ENCODE assay signal across 14 cellular contexts in genomic region chr11:69156673-69157155, GRCh38. TPM values are rescaled to one million over a fixed set of nuclear protein-coding genes. Genes with fewer than 3 reads are reported as not detected.
A peak's percentile ranks its signal among the peaks of the same experiment; 100 is the strongest.
DNase-seq lines count a peak whose midpoint lies in the region; ATAC-seq, FAIRE-seq and TF ChIP-seq lines count a peak whose summit lies in the region.
"Had no signal": no experiment of that assay in that cellular context is flagged by ENCODE, and none has a peak within 500 bp of the region (broad histone marks: within the 10 kb centered on the region; RNA-seq: fewer than 3 reads in every experiment).

No MANE protein-coding gene starts in this region.

- H3K9me3 ChIP-seq in BE2C, result no peaks in the 10 kb centered on the region
- H3K9me3 ChIP-seq in esophagus squamous epithelium, result no peaks in the 10 kb centered on the region
- H3K9me3 ChIP-seq in pancreas, result no peaks in the 10 kb centered on the region
- no peaks in the 10 kb centered on the region for H3K9me3 ChIP-seq in thyroid gland
- H3K9me3 ChIP-seq: Peyer's patch had no signal

- no peak for TF ChIP-seq POLR2A in esophagus squamous epithelium (IDR thresholded peaks at IDR 0.05)
- TF ChIP-seq POLR2A in thyroid gland (IDR thresholded peaks at IDR 0.05), result no peak

- TF ChIP-seq CTCF in BE2C (IDR thresholded peaks at IDR 0.05; ENCODE audit: low read depth, low read length), result no peak
- no peak for TF ChIP-seq CTCF in esophagus squamous epithelium (IDR thresholded peaks at IDR 0.05)
- TF ChIP-seq CTCF in pancreas (IDR thresholded peaks at IDR 0.05), result no peak
- no peak for TF ChIP-seq CTCF in thyroid gland (IDR thresholded peaks at IDR 0.05)

- no peak for DNase-seq in BE2C
- peak; percentile 35 for DNase-seq in RPMI7951 (ENCODE audit: low read depth)
- DNase-seq in esophagus squamous epithelium (lab: John Stamatoyannopoulos, UW), result no peak
- no peak for DNase-seq in pancreas
- no peak for DNase-seq in OCI-M2 (lab: John Stamatoyannopoulos, UW; ENCODE audit: unreplicated experiment)
- no peak for DNase-seq in thyroid gland
- DNase-seq: activated CD4-positive, alpha-beta T cell treated with anti-CD3 and anti-CD28 coated beads for 48 hours; CD8-positive, alpha-beta T cell; glutamatergic neuron; NCI-H1048 had no signal

- H3K27me3 ChIP-seq in BE2C (no peaks in the 10 kb centered on the region), esophagus squamous epithelium (peaks cover 0 to 24% (median 0%) of the 10 kb centered on the region in 4 donors), pancreas (no peaks in the 10 kb centered on the region), thyroid gland (peaks cover 5% of the 10 kb centered on the region)
- H3K27me3 ChIP-seq: Peyer's patch had no signal

- H3K36me3 ChIP-seq in BE2C, result no peaks in the 10 kb centered on the region
- H3K36me3 ChIP-seq in esophagus squamous epithelium, result no peaks in the 10 kb centered on the region
- H3K36me3 ChIP-seq in pancreas, result no peaks in the 10 kb centered on the region
- H3K36me3 ChIP-seq in thyroid gland, result no peaks in the 10 kb centered on the region
- H3K36me3 ChIP-seq: Peyer's patch had no signal

- H3K4me3 ChIP-seq in BE2C (ENCODE audit: low read depth, low read length) (peak overlapping the region; percentile 7; the same call in 1 of the 2 replicates), esophagus squamous epithelium (peak overlapping the region in 2 of 4 donors; percentile 8 to 38), pancreas (peak overlapping the region in 1 of 4 donors; percentile 8), thyroid gland (replicated peaks in 1 of 3) (no peak overlapping the region)

- intact Hi-C loops in esophagus squamous epithelium (cut with DNase I) (no loop called here), pancreas (cut with DNase I) (no loop called here), thyroid gland (cut with DNase I) (no loop called here)

- peak in 2 of 4 donors; percentile 7 to 34 for ATAC-seq in pancreas
- ATAC-seq in GM19023 (IDR thresholded peaks at IDR 0.05; ENCODE audit: unreplicated experiment), result no peak
- no peak for ATAC-seq in GM19351 (IDR thresholded peaks at IDR 0.05; ENCODE audit: unreplicated experiment)
- ATAC-seq: CD8-positive, alpha-beta T cell had no signal

- no peak for FAIRE-seq in pancreas (lab: Jason Lieb, UNC)
- FAIRE-seq: GM18507 had no signal

- H3K4me1 ChIP-seq in BE2C (peaks cover 42% of the 10 kb centered on the region), esophagus squamous epithelium (peaks cover 15 to 43% (median 15%) of the 10 kb centered on the region in 3 donors), pancreas (no peaks in the 10 kb centered on the region), thyroid gland (peaks cover 0 to 8% of the 10 kb centered on the region in 2 donors)

- H3K27ac ChIP-seq in esophagus squamous epithelium (peak overlapping the region in 3 of 4 donors; percentile 31 to 53 (median 39)), pancreas (peak overlapping the region; percentile 43 to 67 (median 62)), thyroid gland (no peak overlapping the region)

- 52 to 78% methylated on average over 9 to 10 of the region's 15 CpGs for WGBS in esophagus squamous epithelium, 2 donors
- WGBS in pancreas, 2 donors, result 82 to 86% methylated on average over 15 of the region's 15 CpGs
- WGBS in thyroid gland, 2 donors, result 81 to 82% methylated on average over 5 to 15 of the region's 15 CpGs

RNA-seq across cellular contexts. Expression of gene SMIM38, which starts 1.0 kb away (rescaled TPM):
- polyA plus RNA-seq in BE2C (2012; ENCODE audit: insufficient read depth, insufficient read length, low read depth), result 0.76 TPM
- not detected in 2 replicates for total RNA-seq in RPMI7951 (2014; rRNA removed; shearing (Covaris generic))
- total RNA-seq in esophagus squamous epithelium, result under 1 TPM in 2 of 4 donors, not detected in 2; 0.15 to 0.19 TPM
- total RNA-seq in pancreas, result 1 to 10 TPM in 3 of 6 donors, under 1 TPM in 3; 0.47 to 6.2 (median 1.2) TPM
- 1 to 10 TPM in 1 of 2 donors, under 1 TPM in 1; 0.33 to 1.5 TPM for polyA plus RNA-seq in pancreas
- 1 to 10 TPM in 2 of 4 donors, under 1 TPM in 1, not detected in 1; 0.45 to 2.3 (median 2.0) TPM for total RNA-seq in thyroid gland
- total RNA-seq: CD8-positive, alpha-beta T cell had no signal

Comparison
In these comparisons a context has a peak if more than half of its experiments do, and no peak if none do; other contexts are left out.
1. H3K27ac ChIP-seq: peak in esophagus squamous epithelium (3 of 4) and pancreas (4 of 4); none in thyroid gland (0 of 3).